Comparison of ENCODE assay signal across 8 cellular contexts in the genomic region with DNA sequence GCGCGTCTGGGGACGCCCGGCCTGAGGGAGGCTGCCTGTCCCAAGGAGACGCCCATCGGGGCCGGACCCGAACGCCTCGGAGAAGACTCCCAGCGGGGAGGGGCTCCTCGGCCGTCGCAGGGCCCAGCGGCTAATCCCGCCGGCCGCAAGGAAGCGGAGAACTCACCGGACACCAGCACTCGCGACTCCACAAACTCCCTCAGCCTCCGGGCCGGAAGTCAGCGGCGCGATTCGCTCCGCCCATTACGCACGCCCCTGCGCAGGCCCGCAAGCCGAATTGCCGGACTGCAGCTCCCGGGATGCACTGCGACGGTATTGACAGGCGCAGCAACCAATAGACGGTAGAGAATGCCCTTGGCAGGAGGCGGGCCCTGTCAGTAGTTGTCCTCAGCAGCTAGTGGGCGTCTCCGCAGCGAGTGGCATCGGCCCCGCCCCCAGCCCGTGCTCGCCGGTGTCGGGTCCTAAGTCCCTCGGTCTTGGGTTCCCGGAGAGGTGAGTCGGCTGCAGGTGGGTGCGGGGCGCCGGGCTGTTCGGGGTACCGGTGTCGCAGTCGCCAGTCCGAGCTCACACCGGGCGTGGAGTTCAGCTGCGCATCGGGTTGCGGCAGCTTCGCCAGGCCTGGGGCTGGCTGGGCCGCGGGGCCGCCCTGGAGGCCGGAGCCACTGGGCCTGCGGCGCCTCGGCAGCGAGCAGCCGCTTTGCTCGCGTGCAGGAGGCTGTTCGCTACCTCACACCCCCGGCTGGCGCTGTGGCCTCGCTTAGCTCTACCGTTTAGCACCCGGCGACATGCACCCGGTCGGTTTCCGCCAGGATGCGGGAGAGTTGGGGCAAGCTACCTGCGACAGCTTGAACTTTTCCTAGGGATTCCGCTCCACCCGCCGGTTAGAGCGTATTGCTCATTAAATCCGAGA. TPM values are rescaled to one million over a fixed set of nuclear protein-coding genes. Genes with fewer than 3 reads are reported as not detected.
DNase-seq lines count a peak whose midpoint lies in the region; ATAC-seq, FAIRE-seq and TF ChIP-seq lines count a peak whose summit lies in the region.

Gene ZNF174 (plus strand): TSS at position 437 of the 910 bp plus-strand sequence. CDS start 790 bp downstream, outside the sequence.
Gene ZSCAN32 (minus strand): TSS at position 226 of the 910 bp plus-strand sequence. CDS start 3,447 bp downstream, outside the sequence.

- FAIRE-seq in H54 (lab: Jason Lieb, UNC) = peak; percentile 91

- peaks cover 82% of the 10 kb centered on the region for H3K9me3 Mint-ChIP-seq in nephron progenitor cell
- peaks cover 39 to 40% of the 10 kb centered on the region in 2 donors for H3K9me3 Mint-ChIP-seq in stimulated activated naive CD8-positive, alpha-beta T cell treated with anti-CD3 and anti-CD28 coated beads, Interleukin-15, amount 100 ng/mL, for 72 hours

- no peaks in the 10 kb centered on the region for H3K36me3 ChIP-seq in Loucy (ENCODE audit: insufficient read depth, low read length)

- peak; percentile 98 for DNase-seq in ELR (ENCODE audit: low read depth)
- DNase-seq in H54 (ENCODE audit: insufficient read length, low spot score) = peak; percentile 96
- DNase-seq in activated T-helper 9 cell treated with anti-CD3 and anti-CD28 coated beads, Interleukin-2, amount 50 U/mL, for 16 hours (ENCODE audit: low read depth) = peak; percentile 97
- DNase-seq in fibroblast of the aortic adventitia (ENCODE audit: low read depth) = peak; percentile 99
- DNase-seq in nephron progenitor cell = peak; percentile 98
- peak; percentile 99 to 100 for DNase-seq in stimulated activated naive CD8-positive, alpha-beta T cell treated with anti-CD3 and anti-CD28 coated beads, Interleukin-15, amount 100 ng/mL, for 72 hours

- H3K9me3 ChIP-seq in Loucy (ENCODE audit: insufficient read depth, low read depth, low read length) = no peaks in the 10 kb centered on the region

- H3K4me3 ChIP-seq in Loucy (ENCODE audit: low read length, poor library complexity, severe bottlenecking) (peak within 1 kb of the TSS; percentile 98), fibroblast of the aortic adventitia (ENCODE audit: low read depth, low read length) (peak within 1 kb of the TSS; percentile 92)

- H3K27ac Mint-ChIP-seq in nephron progenitor cell = peak within 1 kb of the TSS; percentile 82
- peak within 1 kb of the TSS; percentile 93 to 94 for H3K27ac Mint-ChIP-seq in stimulated activated naive CD8-positive, alpha-beta T cell treated with anti-CD3 and anti-CD28 coated beads, Interleukin-15, amount 100 ng/mL, for 72 hours

- H3K36me3 Mint-ChIP-seq in nephron progenitor cell (ENCODE audit: low read depth) = peaks cover 83% of the 10 kb centered on the region

- H3K79me2 ChIP-seq in Loucy (ENCODE audit: insufficient read depth, low read length) = peaks cover 33% of the 10 kb centered on the region

- peaks cover 14% of the 10 kb centered on the region for H3K4me1 Mint-ChIP-seq in nephron progenitor cell
- peaks cover 39% of the 10 kb centered on the region for H3K4me1 Mint-ChIP-seq in stimulated activated naive CD8-positive, alpha-beta T cell treated with anti-CD3 and anti-CD28 coated beads, Interleukin-15, amount 100 ng/mL, for 72 hours

- peak within 1 kb of the TSS; percentile 82 for H2AFZ ChIP-seq in Loucy (ENCODE audit: low read length)

- peak; percentile 99 for ATAC-seq in stimulated activated naive CD8-positive, alpha-beta T cell treated with anti-CD3 and anti-CD28 coated beads, Interleukin-15, amount 100 ng/mL, for 72 hours

- H3K4me1 ChIP-seq in Loucy (ENCODE audit: insufficient read depth, low read length, poor library complexity, severe bottlenecking) = peaks cover 4% of the 10 kb centered on the region

- peak within 1 kb of the TSS; percentile 84 for H3K4me2 ChIP-seq in Loucy (ENCODE audit: low read depth, low read length, poor library complexity, severe bottlenecking)

- no peaks in the 10 kb centered on the region for H4K20me1 ChIP-seq in Loucy (ENCODE audit: insufficient read depth, low read length, poor library complexity, severe bottlenecking)

- H3K27me3 ChIP-seq in Loucy (ENCODE audit: insufficient read depth, low read length, poor library complexity, severe bottlenecking) = no peaks in the 10 kb centered on the region

- no peak for TF ChIP-seq CTCF in Loucy (conservative IDR thresholded peaks at IDR 0.05; ENCODE audit: low read length)
- no peak for TF ChIP-seq CTCF in fibroblast of the aortic adventitia (IDR thresholded peaks at IDR 0.05; ENCODE audit: insufficient read depth, low read length)
- no peak for TF ChIP-seq CTCF in nephron progenitor cell (IDR thresholded peaks at IDR 0.05)

- H3K9me2 ChIP-seq in Loucy (replicated peaks; ENCODE audit: low read depth, low read length) = no peaks in the 10 kb centered on the region

- peaks cover 3% of the 10 kb centered on the region for H3K27me3 Mint-ChIP-seq in nephron progenitor cell (ENCODE audit: low read depth, poor library complexity)
- no peaks in the 10 kb centered on the region for H3K27me3 Mint-ChIP-seq in stimulated activated naive CD8-positive, alpha-beta T cell treated with anti-CD3 and anti-CD28 coated beads, Interleukin-15, amount 100 ng/mL, for 72 hours

- TF ChIP-seq POLR2A in H54 (IDR thresholded peaks at IDR 0.05; ENCODE audit: low read depth, low read length) = peak; percentile 84
- TF ChIP-seq POLR2A in Raji (IDR thresholded peaks at IDR 0.05; ENCODE audit: insufficient read depth, low read depth, low read length) = peak; percentile 93

- peak within 1 kb of the TSS; percentile 94 for H3K4me3 Mint-ChIP-seq in nephron progenitor cell
- peak within 1 kb of the TSS; percentile 98 to 99 for H3K4me3 Mint-ChIP-seq in stimulated activated naive CD8-positive, alpha-beta T cell treated with anti-CD3 and anti-CD28 coated beads, Interleukin-15, amount 100 ng/mL, for 72 hours

- H3F3A ChIP-seq in Loucy (ENCODE audit: low read depth) = no peaks in the 10 kb centered on the region

- peak within 1 kb of the TSS; percentile 86 for H3K9ac ChIP-seq in Loucy (ENCODE audit: low read depth, low read length, poor library complexity, severe bottlenecking)

RNA-seq across cellular contexts. Expression of gene ZNF174, which starts in this region (rescaled TPM):
- 8.0 TPM in 2 replicates for total RNA-seq in fibroblast of the aortic adventitia (ENCODE audit: low replicate concordance)

RNA-seq across cellular contexts. Expression of gene ZSCAN32, which starts in this region (rescaled TPM):
- total RNA-seq in fibroblast of the aortic adventitia (ENCODE audit: low replicate concordance) = 9.0 and 12.7 TPM in 2 replicates

Comparison
In these comparisons a context has a peak if more than half of its experiments do, and no peak if none do; other contexts are left out.
1. Peak in every context shown above with its lines: DNase-seq, ATAC-seq and H3K4me3 ChIP-seq.